Comparison of ENCODE assay signal across 1 cellular context in genomic region chr7:15832996-15833395, GRCh38.
TF ChIP-seq lines count a peak whose summit lies in the region.

No MANE protein-coding gene starts in this region.

TF ChIP-seq in endothelial cell of umbilical vein, 7 proteins besides CTCF, POLR2A, EP300 and RAD21 (continued from another document):
- TF ChIP-seq JUN (IDR thresholded peaks at IDR 0.05; ENCODE audit: borderline replicate concordance, insufficient read depth, insufficient read length, low read depth) (no peak), GATA2 (IDR thresholded peaks at IDR 0.05; ENCODE audit: insufficient read depth, insufficient read length, low read depth, low read length) (no peak), MYC (IDR thresholded peaks at IDR 0.05; ENCODE audit: low read depth, low read length) (no peak), EZH2 (IDR thresholded peaks at IDR 0.05; ENCODE audit: borderline replicate concordance, low read depth, low read length, severe bottlenecking) (no peak)
